Comparison of ENCODE assay signal across 1 cellular context in the genomic region with DNA sequence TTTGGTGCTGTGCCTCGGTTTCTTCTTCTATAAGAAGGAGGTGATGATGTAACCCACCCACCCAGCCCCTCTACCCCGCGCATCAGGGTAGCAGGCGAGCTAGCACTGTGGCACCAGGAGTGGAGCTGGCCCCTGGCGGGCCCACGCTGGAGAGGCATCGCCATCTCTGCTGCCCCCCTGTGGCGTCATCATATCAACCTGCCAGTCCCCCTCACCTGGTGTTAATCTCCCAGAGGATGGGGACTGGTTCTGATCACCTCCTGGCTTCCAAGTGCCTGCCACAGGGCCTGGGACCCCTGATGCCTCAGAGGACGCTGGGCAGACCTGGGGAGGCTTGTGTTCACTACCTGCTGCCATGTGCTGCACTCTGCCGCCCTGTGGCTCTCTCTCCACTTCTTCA.
TF ChIP-seq lines count a peak whose summit lies in the region.

No MANE protein-coding gene starts in this region.

TF ChIP-seq in HEK293, 187 proteins besides CTCF, POLR2A, EP300 and RAD21 (continued from another document):
- TF ChIP-seq, protein P1, sequence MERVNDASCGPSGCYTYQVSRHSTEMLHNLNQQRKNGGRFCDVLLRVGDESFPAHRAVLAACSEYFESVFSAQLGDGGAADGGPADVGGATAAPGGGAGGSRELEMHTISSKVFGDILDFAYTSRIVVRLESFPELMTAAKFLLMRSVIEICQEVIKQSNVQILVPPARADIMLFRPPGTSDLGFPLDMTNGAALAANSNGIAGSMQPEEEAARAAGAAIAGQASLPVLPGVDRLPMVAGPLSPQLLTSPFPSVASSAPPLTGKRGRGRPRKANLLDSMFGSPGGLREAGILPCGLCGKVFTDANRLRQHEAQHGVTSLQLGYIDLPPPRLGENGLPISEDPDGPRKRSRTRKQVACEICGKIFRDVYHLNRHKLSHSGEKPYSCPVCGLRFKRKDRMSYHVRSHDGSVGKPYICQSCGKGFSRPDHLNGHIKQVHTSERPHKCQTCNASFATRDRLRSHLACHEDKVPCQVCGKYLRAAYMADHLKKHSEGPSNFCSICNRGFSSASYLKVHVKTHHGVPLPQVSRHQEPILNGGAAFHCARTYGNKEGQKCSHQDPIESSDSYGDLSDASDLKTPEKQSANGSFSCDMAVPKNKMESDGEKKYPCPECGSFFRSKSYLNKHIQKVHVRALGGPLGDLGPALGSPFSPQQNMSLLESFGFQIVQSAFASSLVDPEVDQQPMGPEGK (tag by site-specific recombination; IDR thresholded peaks at IDR 0.05) = no peak
